12 cellular contexts compared by ENCODE assay signal in genomic region chr20:35404614-35405259, GRCh38. TPM values are rescaled to one million over a fixed set of nuclear protein-coding genes. Genes with fewer than 3 reads are reported as not detected.
DNase-seq lines count a peak whose midpoint lies in the region; ATAC-seq and TF ChIP-seq lines count a peak whose summit lies in the region.
"Had no signal": no experiment of that assay in that cellular context is flagged by ENCODE, and none has a peak within 500 bp of the region (broad histone marks: within the 10 kb centered on the region; RNA-seq: fewer than 3 reads in every experiment).

No MANE protein-coding gene starts in this region.

- H3K27ac ChIP-seq in gastrocnemius medialis: no peak overlapping the region
- H3K27ac ChIP-seq: GM23248 had no signal

- H3K4me1 ChIP-seq in gastrocnemius medialis: no peaks in the 10 kb centered on the region

- peaks cover 0 to 25% of the 10 kb centered on the region in 2 donors for H3K36me3 ChIP-seq in gastrocnemius medialis

- intact Hi-C loops in gastrocnemius medialis (cut with DNase I; ENCODE audit: low total_unique reads): no loop called here

- in situ Hi-C loops in GM13976 (cut with MboI; ENCODE audit: low sequenced_read_pairs, unreplicated experiment): no loop called here
- in situ Hi-C loops in gastrocnemius medialis (cut with MboI; ENCODE audit: low sequenced_read_pairs in 4 of 4): no loop called here

- no peaks in the 10 kb centered on the region for H3K9me3 ChIP-seq in gastrocnemius medialis

- DNase-seq in GM13976 (ENCODE audit: low spot score) (peak; percentile 56), NAMALWA (ENCODE audit: low spot score) (peak; percentile 71), LoVo (ENCODE audit: low spot score) (no peak), gastrocnemius medialis (no peak), NCI-H1694 treated with DMSO at 0.1 percent for 48 hours (lab: John Stamatoyannopoulos, UW) (no peak)
- peak; percentile 10 for DNase-seq in central memory CD4-positive, alpha-beta T cell
- DNase-seq: activated CD8-positive, alpha-beta memory T cell treated with anti-CD3 and anti-CD28 coated beads, Interleukin-2, amount 50 U/mL, for 4 hours; GM23248; NCI-H526; right cardiac atrium had no signal

- H3K4me3 ChIP-seq in gastrocnemius medialis: no peak overlapping the region
- H3K4me3 ChIP-seq: GM23248 had no signal

- TF ChIP-seq POLR2A in gastrocnemius medialis (IDR thresholded peaks at IDR 0.05): no peak

- TF ChIP-seq CTCF in GM13976 (IDR thresholded peaks at IDR 0.05; ENCODE audit: borderline replicate concordance, control extremely low read depth, extremely low read depth, insufficient read depth, missing control alignments) (no peak), gastrocnemius medialis (IDR thresholded peaks at IDR 0.05 in 4 of 5, conservative IDR thresholded peaks at IDR 0.05 in 1 of 5) (no peak)

- H3K27me3 ChIP-seq in gastrocnemius medialis: no peaks in the 10 kb centered on the region

- ATAC-seq in GM21381 (IDR thresholded peaks at IDR 0.05; ENCODE audit: unreplicated experiment) (peak; percentile 52), HG03045 (IDR thresholded peaks at IDR 0.05; ENCODE audit: unreplicated experiment) (no peak), gastrocnemius medialis (no peak)
- ATAC-seq: right cardiac atrium had no signal

RNA-seq across cellular contexts. Expression of gene UQCC1, which starts 7.0 kb away (rescaled TPM):
- total RNA-seq in gastrocnemius medialis: 10 to 100 TPM; 42.6 to 84.5 (median 64.7) TPM

RNA-seq across cellular contexts. Expression of gene GDF5, which starts 33.3 kb away (rescaled TPM):
- total RNA-seq in gastrocnemius medialis: not detected

RNA-seq across cellular contexts. Expression of gene CEP250, which starts 50.7 kb away (rescaled TPM):
- total RNA-seq in gastrocnemius medialis: 10 to 100 TPM; 10.9 to 13.9 (median 12.8) TPM

Comparison
In these comparisons a context has a peak if more than half of its experiments do, and no peak if none do; other contexts are left out.
1. DNase-seq: peak in GM13976 (single experiment), NAMALWA (single experiment) and central memory CD4-positive, alpha-beta T cell (single experiment); none in LoVo (single experiment), gastrocnemius medialis (0 of 2) and NCI-H1694 treated with DMSO at 0.1 percent for 48 hours (single experiment).